Comparison of ENCODE assay signal across 8 cellular contexts in genomic region chr1:227733751-227734545, GRCh38. TPM values are rescaled to one million over a fixed set of nuclear protein-coding genes. Genes with fewer than 3 reads are reported as not detected.
DNase-seq lines count a peak whose midpoint lies in the region; ATAC-seq and TF ChIP-seq lines count a peak whose summit lies in the region.

No MANE protein-coding gene starts in this region.

- 70 to 73% methylated on average over 23 to 24 of the region's 24 CpGs for WGBS in GM23248 (ENCODE audit: low coverage in 1 of 2, low lambda C conversion rate in 2 of 2, missing lambda C conversion rate in 2 of 2), 2 experiments
- 52 to 72% methylated on average over 23 to 24 of the region's 24 CpGs for WGBS in sigmoid colon, 2 donors

- H3K36me3 ChIP-seq in GM23248 (ENCODE audit: low read depth) (peaks cover 3% of the 10 kb centered on the region; the same call in 1 of the 2 replicates), sigmoid colon (peaks cover 8 to 19% (median 13%) of the 10 kb centered on the region in 4 donors)

- H3F3A ChIP-seq in GM23248 (ENCODE audit: insufficient read depth): no peaks in the 10 kb centered on the region

- no peak for TF ChIP-seq POLR2A in sigmoid colon (IDR thresholded peaks at IDR 0.05)

- in situ Hi-C loops in GM23248 (cut with MboI): no loop called here

- H3K9me2 ChIP-seq in GM23248 (ENCODE audit: insufficient read depth): no peaks in the 10 kb centered on the region

- H2AFZ ChIP-seq in GM23248: peak overlapping the region; percentile 86; the same call in 1 of the 2 replicates

- ATAC-seq in HG02763 (IDR thresholded peaks at IDR 0.05; ENCODE audit: unreplicated experiment): no peak
- ATAC-seq in GM21360 (IDR thresholded peaks at IDR 0.05; ENCODE audit: unreplicated experiment): no peak
- no peak for ATAC-seq in GM21717 (IDR thresholded peaks at IDR 0.05; ENCODE audit: unreplicated experiment)

- no peaks in the 10 kb centered on the region for H3K27me3 ChIP-seq in GM23248 (replicated peaks; ENCODE audit: insufficient read depth)
- H3K27me3 ChIP-seq in sigmoid colon: no peaks in the 10 kb centered on the region

- H3K79me2 ChIP-seq in GM23248 (ENCODE audit: insufficient read depth): peaks cover 59% of the 10 kb centered on the region

- peaks cover 7% of the 10 kb centered on the region; the same call in 1 of the 2 replicates for H3K4me1 ChIP-seq in GM23248 (ENCODE audit: insufficient read depth)
- H3K4me1 ChIP-seq in sigmoid colon: peaks cover 0 to 54% (median 47%) of the 10 kb centered on the region in 4 donors

- peak overlapping the region; percentile 78 for H3K4me2 ChIP-seq in GM23248 (ENCODE audit: unreplicated experiment)

- TF ChIP-seq CTCF in VCaP (conservative IDR thresholded peaks at IDR 0.05): no peak
- TF ChIP-seq CTCF in foreskin fibroblast (IDR thresholded peaks at IDR 0.05; ENCODE audit: low read depth, low read length): no peak
- no peak for TF ChIP-seq CTCF in sigmoid colon (IDR thresholded peaks at IDR 0.05)

- H3K9ac ChIP-seq in GM23248: peak overlapping the region; percentile 85

- DNase-seq in GM23248: no peak
- no peak for DNase-seq in foreskin fibroblast
- DNase-seq in sigmoid colon: no peak
- no peak for DNase-seq in stimulated activated CD4-positive, alpha-beta T cell treated with anti-CD3 and anti-CD28 coated beads, Interleukin-4, amount 100 ng/mL, for 1 hour

- TF ChIP-seq EP300 in sigmoid colon (IDR thresholded peaks at IDR 0.05): no peak

- H3K27ac ChIP-seq in GM23248 (no peak overlapping the region), VCaP (peak overlapping the region; percentile 65), sigmoid colon (peak overlapping the region in 3 of 4 donors; percentile 84 to 89 (median 88))

- no peaks in the 10 kb centered on the region for H4K20me1 ChIP-seq in GM23248 (ENCODE audit: insufficient read depth)

- H3K4me3 ChIP-seq in GM23248 (peak overlapping the region; percentile 88), foreskin fibroblast (ENCODE audit: low read depth in 1 of 2, low read length in 2 of 2) (peak overlapping the region; percentile 94 to 95), sigmoid colon (peak overlapping the region; percentile 72 to 97 (median 81))

- H3K9me3 ChIP-seq in GM23248 (ENCODE audit: low read depth) (no peaks in the 10 kb centered on the region), sigmoid colon (no peaks in the 10 kb centered on the region)

- intact Hi-C loops in sigmoid colon (cut with DNase I): loop anchor here (5.0 kb wide), 1 partner anchor 348 kb away; the partner anchor contains the start of gene ARF1

RNA-seq across cellular contexts. Expression of gene JMJD4, which starts 1.2 kb away (rescaled TPM):
- total RNA-seq in GM23248 (2014; rRNA removed; shearing (Covaris generic)): 25.8 and 26.9 TPM in 2 replicates
- polyA plus RNA-seq in GM23248 (2016; fragmentation: Nextera tagmentation; extraction: Ambion mirVana): 16.1 and 17.3 TPM in 2 replicates
- 10 to 100 TPM; 13.8 to 20.5 (median 14.8) TPM for total RNA-seq in sigmoid colon
- polyA plus RNA-seq in sigmoid colon: 10 to 100 TPM in 1 of 3 donors, 1 to 10 TPM in 2; 7.8 to 13.5 (median 8.8) TPM

RNA-seq across cellular contexts. Expression of gene SNAP47, which starts 1.3 kb away (rescaled TPM):
- total RNA-seq in GM23248 (2014; rRNA removed; shearing (Covaris generic)): 30.5 and 40.1 TPM in 2 replicates
- polyA plus RNA-seq in GM23248 (2016; fragmentation: Nextera tagmentation; extraction: Ambion mirVana): 29.3 and 32.6 TPM in 2 replicates
- 10 to 100 TPM; 33.9 to 51.6 (median 35.8) TPM for total RNA-seq in sigmoid colon
- polyA plus RNA-seq in sigmoid colon: 10 to 100 TPM; 13.8 to 19.9 (median 17.1) TPM
